7 cellular contexts compared by ENCODE assay signal in genomic region chr17:75036643-75037268, GRCh38. TPM values are rescaled to one million over a fixed set of nuclear protein-coding genes. Genes with fewer than 3 reads are reported as not detected.
DNase-seq lines count a peak whose midpoint lies in the region; ATAC-seq and TF ChIP-seq lines count a peak whose summit lies in the region.

No MANE protein-coding gene starts in this region.

- peaks cover 10% of the 10 kb centered on the region for H3K36me3 Mint-ChIP-seq in chondrocyte (ENCODE audit: low read depth)

- H3K27me3 Mint-ChIP-seq in chondrocyte (ENCODE audit: low read depth) = no peaks in the 10 kb centered on the region

- H3K4me3 Mint-ChIP-seq in chondrocyte (ENCODE audit: unreplicated experiment) = no peak overlapping the region

- H3K27ac Mint-ChIP-seq in chondrocyte (ENCODE audit: unreplicated experiment) = peak overlapping the region; percentile 65

- DNase-seq in LoVo (ENCODE audit: low spot score) (peak; percentile 93), chondrocyte (ENCODE audit: low spot score) (no peak), midbrain (lab: John Stamatoyannopoulos, UW) (peak; percentile 20), NAMALWA (ENCODE audit: low spot score) (no peak)
- DNase-seq in activated CD4-positive, CD25-positive, alpha-beta regulatory T cell treated with anti-CD3 and anti-CD28 coated beads, Interleukin-2, amount 50 U/mL, for 72 hours = peak; percentile 48
- peak; percentile 55 for DNase-seq in stimulated activated CD8-positive, alpha-beta memory T cell treated with anti-CD3 and anti-CD28 coated beads, Interleukin-4, amount 100 ng/mL, for 24 hours (ENCODE audit: low read depth)

- no peaks in the 10 kb centered on the region for H3K9me3 Mint-ChIP-seq in chondrocyte (ENCODE audit: low read depth)

- peaks cover 30% of the 10 kb centered on the region for H3K4me1 Mint-ChIP-seq in chondrocyte (ENCODE audit: low read depth)

- ATAC-seq in GM21786 (IDR thresholded peaks at IDR 0.05; ENCODE audit: unreplicated experiment) = no peak

- TF ChIP-seq CTCF in chondrocyte (IDR thresholded peaks at IDR 0.05) = no peak

RNA-seq across cellular contexts. Expression of gene ATP5PD, which starts 10.0 kb away (rescaled TPM):
- total RNA-seq in chondrocyte = 178 to 185 TPM (median 183 TPM) in 3 replicates

RNA-seq across cellular contexts. Expression of gene KCTD2, which starts 10.3 kb away (rescaled TPM):
- total RNA-seq in chondrocyte = 16.8 to 20.4 TPM (median 17.1 TPM) in 3 replicates

RNA-seq across cellular contexts. Expression of gene MRPL58, which starts 24.3 kb away (rescaled TPM):
- 18.9 to 25.7 TPM (median 19.8 TPM) in 3 replicates for total RNA-seq in chondrocyte

RNA-seq across cellular contexts. Expression of gene CDR2L, which starts 49.3 kb away (rescaled TPM):
- 32.7 to 51.1 TPM (median 51.0 TPM) in 3 replicates for total RNA-seq in chondrocyte

RNA-seq across cellular contexts. Expression of gene SLC16A5, which starts 51.0 kb away (rescaled TPM):
- total RNA-seq in chondrocyte = 2.1 to 3.0 TPM (median 3.0 TPM) in 3 replicates

Comparison
In these comparisons a context has a peak if more than half of its experiments do, and no peak if none do; other contexts are left out.
1. DNase-seq: peak in LoVo (single experiment), activated CD4-positive, CD25-positive, alpha-beta regulatory T cell treated with anti-CD3 and anti-CD28 coated beads, Interleukin-2, amount 50 U/mL, for 72 hours (single experiment), midbrain (single experiment) and stimulated activated CD8-positive, alpha-beta memory T cell treated with anti-CD3 and anti-CD28 coated beads, Interleukin-4, amount 100 ng/mL, for 24 hours (single experiment); none in chondrocyte (single experiment) and NAMALWA (single experiment).